In the genomic region with DNA sequence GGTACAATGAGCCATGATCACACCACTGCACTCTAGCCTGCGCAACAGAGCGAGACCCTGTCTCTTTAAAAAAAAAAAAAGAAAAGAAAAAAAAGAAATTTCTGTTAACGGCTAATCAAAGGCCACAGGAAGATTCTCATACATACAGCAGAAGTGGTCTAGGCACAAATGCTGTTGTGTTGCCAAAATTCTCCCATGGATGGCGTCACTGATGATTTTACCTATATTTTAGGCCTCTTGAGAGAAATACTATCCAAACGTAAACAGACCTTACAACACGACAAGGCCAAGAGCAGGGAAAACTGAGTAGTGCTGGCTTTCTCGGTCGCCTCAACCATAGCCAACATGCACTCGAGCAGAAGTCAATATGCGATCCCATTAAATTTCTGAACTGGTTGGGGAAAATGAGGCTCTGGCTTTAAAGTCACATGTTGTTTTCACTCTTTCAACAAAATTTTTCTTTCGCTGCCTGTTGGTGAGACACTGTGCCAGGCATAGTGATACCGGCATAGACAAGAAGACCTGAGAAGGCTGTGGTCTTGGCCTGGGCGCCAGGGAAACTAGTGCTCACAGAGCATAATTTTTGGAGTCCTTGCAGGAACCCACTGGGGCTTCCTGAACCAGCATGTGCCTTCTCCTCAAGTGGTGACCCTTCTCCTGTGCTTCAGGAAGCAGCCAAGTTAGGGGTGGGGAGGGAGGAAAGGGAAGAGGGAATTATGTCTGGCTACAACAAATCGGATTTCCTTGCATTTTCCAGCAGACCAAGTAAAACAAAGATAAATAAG, we compare ENCODE assay signal across 10 cellular contexts. TPM values are rescaled to one million over a fixed set of nuclear protein-coding genes. Genes with fewer than 3 reads are reported as not detected.
DNase-seq lines count a peak whose midpoint lies in the region; ATAC-seq and TF ChIP-seq lines count a peak whose summit lies in the region.
"Had no signal": no experiment of that assay in that cellular context is flagged by ENCODE, and none has a peak within 500 bp of the region (broad histone marks: within the 10 kb centered on the region; RNA-seq: fewer than 3 reads in every experiment).

No MANE protein-coding gene starts in this region.

- H3K36me3 ChIP-seq in neural progenitor cell = no peaks in the 10 kb centered on the region

- peaks cover 74% of the 10 kb centered on the region for H3K4me1 Mint-ChIP-seq in activated CD8-positive, alpha-beta memory T cell treated with anti-CD3 and anti-CD28 coated beads, Interleukin-2, amount 10 ng/mL, durations not matched to agents 7 days and 5 days
- H3K4me1 Mint-ChIP-seq in endothelial cell (ENCODE audit: unreplicated experiment) = peaks cover 57% of the 10 kb centered on the region
- peaks cover 73% of the 10 kb centered on the region for H3K4me1 Mint-ChIP-seq in stimulated activated memory B cell treated with anti-CD40 and anti-IgM and Interleukin-4, amounts not matched to agents 10 μg/mL and 1 μg/mL and 100 μg/mL, for 72 hours
- H3K4me1 Mint-ChIP-seq in MCF 10A (ENCODE audit: insufficient read depth, unreplicated experiment) = no peaks in the 10 kb centered on the region
- peaks cover 4% of the 10 kb centered on the region for H3K4me1 Mint-ChIP-seq in neural progenitor cell

- H3K27ac ChIP-seq in neural progenitor cell = no peak overlapping the region

- no TSS peak for BruUV-seq in MCF 10A (replicated peaks; lab: Mats Ljungman, UMichigan)

- H2AFZ ChIP-seq in neural progenitor cell (replicated peaks) = no peak overlapping the region

- peaks cover 15% of the 10 kb centered on the region for H3K36me3 Mint-ChIP-seq in activated CD8-positive, alpha-beta memory T cell treated with anti-CD3 and anti-CD28 coated beads, Interleukin-2, amount 10 ng/mL, durations not matched to agents 7 days and 5 days
- H3K36me3 Mint-ChIP-seq in endothelial cell (ENCODE audit: low read depth, unreplicated experiment) = peaks cover 16% of the 10 kb centered on the region
- H3K36me3 Mint-ChIP-seq in stimulated activated memory B cell treated with anti-CD40 and anti-IgM and Interleukin-4, amounts not matched to agents 10 μg/mL and 1 μg/mL and 100 μg/mL, for 72 hours = no peaks in the 10 kb centered on the region
- H3K36me3 Mint-ChIP-seq in MCF 10A (ENCODE audit: insufficient read depth, unreplicated experiment) = peaks cover 1% of the 10 kb centered on the region
- H3K36me3 Mint-ChIP-seq in neural progenitor cell = no peaks in the 10 kb centered on the region

- H3K79me2 ChIP-seq in neural progenitor cell (ENCODE audit: low read depth) = no peaks in the 10 kb centered on the region

- H3K9me3 Mint-ChIP-seq in activated CD8-positive, alpha-beta memory T cell treated with anti-CD3 and anti-CD28 coated beads, Interleukin-2, amount 10 ng/mL, durations not matched to agents 7 days and 5 days (ENCODE audit: low read depth) = no peaks in the 10 kb centered on the region
- H3K9me3 Mint-ChIP-seq in endothelial cell (ENCODE audit: unreplicated experiment) = no peaks in the 10 kb centered on the region
- H3K9me3 Mint-ChIP-seq in stimulated activated memory B cell treated with anti-CD40 and anti-IgM and Interleukin-4, amounts not matched to agents 10 μg/mL and 1 μg/mL and 100 μg/mL, for 72 hours = no peaks in the 10 kb centered on the region
- no peaks in the 10 kb centered on the region for H3K9me3 Mint-ChIP-seq in MCF 10A (ENCODE audit: unreplicated experiment)
- peaks cover 8% of the 10 kb centered on the region for H3K9me3 Mint-ChIP-seq in neural progenitor cell

- H3F3A ChIP-seq in neural progenitor cell (ENCODE audit: low read depth) = no peaks in the 10 kb centered on the region

- no peaks in the 10 kb centered on the region for H3K4me1 ChIP-seq in neural progenitor cell

- H3K4me3 ChIP-seq in neural progenitor cell = no peak overlapping the region

- H3K27me3 Mint-ChIP-seq in activated CD8-positive, alpha-beta memory T cell treated with anti-CD3 and anti-CD28 coated beads, Interleukin-2, amount 10 ng/mL, durations not matched to agents 7 days and 5 days = no peaks in the 10 kb centered on the region
- no peaks in the 10 kb centered on the region for H3K27me3 Mint-ChIP-seq in endothelial cell (ENCODE audit: unreplicated experiment)
- no peaks in the 10 kb centered on the region for H3K27me3 Mint-ChIP-seq in stimulated activated memory B cell treated with anti-CD40 and anti-IgM and Interleukin-4, amounts not matched to agents 10 μg/mL and 1 μg/mL and 100 μg/mL, for 72 hours
- H3K27me3 Mint-ChIP-seq in MCF 10A (ENCODE audit: insufficient read depth, unreplicated experiment) = peaks cover 57% of the 10 kb centered on the region
- H3K27me3 Mint-ChIP-seq in neural progenitor cell (ENCODE audit: insufficient read depth, low read depth) = peaks cover 3% of the 10 kb centered on the region

- no peaks in the 10 kb centered on the region for H4K20me1 ChIP-seq in neural progenitor cell (ENCODE audit: low read depth)

- H3K27me3 ChIP-seq in neural progenitor cell = no peaks in the 10 kb centered on the region

- peak overlapping the region; percentile 72 for H3K27ac Mint-ChIP-seq in activated CD8-positive, alpha-beta memory T cell treated with anti-CD3 and anti-CD28 coated beads, Interleukin-2, amount 10 ng/mL, durations not matched to agents 7 days and 5 days
- H3K27ac Mint-ChIP-seq in endothelial cell (ENCODE audit: unreplicated experiment) (peak overlapping the region; percentile 37), MCF 10A (ENCODE audit: low read depth, unreplicated experiment) (no peak overlapping the region), neural progenitor cell (no peak overlapping the region)
- peak overlapping the region; percentile 92 for H3K27ac Mint-ChIP-seq in stimulated activated memory B cell treated with anti-CD40 and anti-IgM and Interleukin-4, amounts not matched to agents 10 μg/mL and 1 μg/mL and 100 μg/mL, for 72 hours

- H3K9me3 ChIP-seq in neural progenitor cell (ENCODE audit: low read depth) = no peaks in the 10 kb centered on the region

- H3K4me3 Mint-ChIP-seq in activated CD8-positive, alpha-beta memory T cell treated with anti-CD3 and anti-CD28 coated beads, Interleukin-2, amount 10 ng/mL, durations not matched to agents 7 days and 5 days = peak overlapping the region; percentile 34
- H3K4me3 Mint-ChIP-seq in endothelial cell (ENCODE audit: unreplicated experiment) = no peak overlapping the region
- H3K4me3 Mint-ChIP-seq in stimulated activated memory B cell treated with anti-CD40 and anti-IgM and Interleukin-4, amounts not matched to agents 10 μg/mL and 1 μg/mL and 100 μg/mL, for 72 hours = no peak overlapping the region
- H3K4me3 Mint-ChIP-seq in MCF 10A (ENCODE audit: unreplicated experiment) = no peak overlapping the region
- H3K4me3 Mint-ChIP-seq in neural progenitor cell = no peak overlapping the region

- intact Hi-C loops in MCF 10A (cut with micrococcal nuclease) = no loop called here

- no peak for ATAC-seq in activated CD8-positive, alpha-beta memory T cell treated with anti-CD3 and anti-CD28 coated beads, Interleukin-2, amount 10 ng/mL, durations not matched to agents 7 days and 5 days
- ATAC-seq in stimulated activated memory B cell treated with anti-CD40 and anti-IgM and Interleukin-4, amounts not matched to agents 10 μg/mL and 1 μg/mL and 100 μg/mL, for 72 hours = no peak
- ATAC-seq in GM19452 (IDR thresholded peaks at IDR 0.05; ENCODE audit: unreplicated experiment) = no peak

- DNase-seq in activated CD8-positive, alpha-beta memory T cell treated with anti-CD3 and anti-CD28 coated beads, Interleukin-2, amount 10 ng/mL, durations not matched to agents 7 days and 5 days = no peak
- DNase-seq in activated CD8-positive, alpha-beta memory T cell treated with anti-CD3 and anti-CD28 coated beads, Interleukin-2, amount 50 U/mL, for 48 hours = no peak
- DNase-seq in MV-4-11 (lab: John Stamatoyannopoulos, UW) (peak; percentile 82), endothelial cell (ENCODE audit: low spot score) (no peak), MCF 10A (ENCODE audit: unreplicated experiment) (no peak), neural progenitor cell (ENCODE audit: low spot score) (no peak)
- DNase-seq: activated CD8-positive, alpha-beta memory T cell treated with anti-CD3 and anti-CD28 coated beads, Interleukin-2, amount 50 U/mL, for 4 hours; erythroblast had no signal

- no peak overlapping the region for H3K9ac ChIP-seq in neural progenitor cell

- TF ChIP-seq CTCF in endothelial cell (IDR thresholded peaks at IDR 0.05; ENCODE audit: unreplicated experiment) (no peak), MCF 10A (IDR thresholded peaks at IDR 0.05; ENCODE audit: unreplicated experiment) (no peak), neural progenitor cell (IDR thresholded peaks at IDR 0.05) (no peak)

- POLR2A ChIA-PET in MCF 10A (lab: Yijun Ruan, JAX) = interaction anchor here (0.7 kb wide), 1 partner anchor 17 kb away, joined by 3 read pairs; no protein-coding TSS in a partner anchor

- CTCF ChIA-PET in activated CD8-positive, alpha-beta memory T cell treated with anti-CD3 and anti-CD28 coated beads, Interleukin-2, amount 10 ng/mL, durations not matched to agents 7 days and 5 days (lab: Charles Lee) = interaction anchor here (1.0 kb wide), 1 partner anchor 11 kb away, joined by 4 read pairs; no protein-coding TSS in a partner anchor
- CTCF ChIA-PET in MCF 10A (lab: Yijun Ruan, JAX) = no interaction called here

- no peak overlapping the region for H3K4me2 ChIP-seq in neural progenitor cell

RNA-seq across cellular contexts. Expression of a gene that starts 20.6 kb away (rescaled TPM):
- total RNA-seq in activated CD8-positive, alpha-beta memory T cell treated with anti-CD3 and anti-CD28 coated beads, Interleukin-2, amount 10 ng/mL, durations not matched to agents 7 days and 5 days = 100 to 1,000 TPM in 1 of 2 experiments, 10 to 100 TPM in 1; 99.7 to 119 TPM
- total RNA-seq in endothelial cell (ENCODE audit: unreplicated experiment) (63.7 TPM), MCF 10A (2022) (47.3 and 66.1 TPM in 2 replicates), neural progenitor cell (ENCODE audit: low replicate concordance) (6.1 and 6.5 TPM in 2 replicates)

Comparison
In these comparisons a context has a peak if more than half of its experiments do, and no peak if none do; other contexts are left out.
1. H3K27ac Mint-ChIP-seq: peak in activated CD8-positive, alpha-beta memory T cell treated with anti-CD3 and anti-CD28 coated beads, Interleukin-2, amount 10 ng/mL, durations not matched to agents 7 days and 5 days (single experiment), endothelial cell (single experiment) and stimulated activated memory B cell treated with anti-CD40 and anti-IgM and Interleukin-4, amounts not matched to agents 10 μg/mL and 1 μg/mL and 100 μg/mL, for 72 hours (single experiment); none in MCF 10A (single experiment) and neural progenitor cell (single experiment).